Comparison of ENCODE assay signal across 1 cellular context in genomic region chr2:162243305-162243693, GRCh38.
TF ChIP-seq lines count a peak whose summit lies in the region.

Gene FAP, minus strand, starts transcription at chr2:162243445. Its CDS starts 118 bp downstream, at chr2:162243327.

TF ChIP-seq in HepG2, 621 proteins besides CTCF, POLR2A, EP300 and RAD21 (continued from another document):
- no peak for TF ChIP-seq ZNF616 (CRISPR knock-in tag; IDR thresholded peaks at IDR 0.05; ENCODE audit: low read depth)
- TF ChIP-seq TCF7L2 (IDR thresholded peaks at IDR 0.05; ENCODE audit: low read depth, low read length) = no peak
- no peak for TF ChIP-seq SYNCRIP (IDR thresholded peaks at IDR 0.05; ENCODE audit: insufficient read depth, low read depth, low read length)
- no peak for TF ChIP-seq CEBPZ (IDR thresholded peaks at IDR 0.05; ENCODE audit: low read length)
- no peak for TF ChIP-seq ZNF160 (CRISPR knock-in tag; IDR thresholded peaks at IDR 0.05)
- no peak for TF ChIP-seq SNAI1 (CRISPR knock-in tag; IDR thresholded peaks at IDR 0.05; ENCODE audit: borderline replicate concordance)
